Comparison of ENCODE assay signal across 28 cellular contexts in the genomic region with DNA sequence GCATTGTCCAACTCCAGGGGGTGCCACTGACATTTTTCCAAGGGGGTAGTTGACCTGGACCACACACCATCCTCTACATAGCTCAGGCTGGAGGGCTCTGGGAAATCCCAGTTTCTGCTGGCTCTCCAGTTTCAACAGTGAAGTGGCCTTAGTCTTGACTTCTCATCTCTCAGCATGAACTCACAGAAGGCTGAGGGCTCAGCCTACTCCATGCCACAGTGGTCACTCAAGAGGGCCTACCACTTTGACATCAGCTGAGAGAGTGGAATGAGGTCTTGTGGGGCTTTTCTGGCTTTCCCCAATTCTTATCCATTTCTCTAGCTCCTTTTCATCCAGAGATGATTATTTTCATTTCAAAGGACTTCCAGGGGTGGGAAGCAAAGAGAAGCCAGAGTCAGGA. TPM values are rescaled to one million over a fixed set of nuclear protein-coding genes. Genes with fewer than 3 reads are reported as not detected.
DNase-seq lines count a peak whose midpoint lies in the region; ATAC-seq and TF ChIP-seq lines count a peak whose summit lies in the region.
"Had no signal": no experiment of that assay in that cellular context is flagged by ENCODE, and none has a peak within 500 bp of the region (broad histone marks: within the 10 kb centered on the region; RNA-seq: fewer than 3 reads in every experiment).

No MANE protein-coding gene starts in this region.

- no peaks in the 10 kb centered on the region for H4K20me1 ChIP-seq in OCI-LY3 (ENCODE audit: insufficient read depth, low read length)
- H4K20me1 ChIP-seq: BLaER1 had no signal

- no peaks in the 10 kb centered on the region for H3K27me3 Mint-ChIP-seq in stimulated activated memory B cell treated with anti-CD40 and anti-IgM and Interleukin-4, amounts not matched to agents 10 μg/mL and 1 μg/mL and 100 μg/mL, for 72 hours
- no peaks in the 10 kb centered on the region for H3K27me3 Mint-ChIP-seq in stimulated activated naive CD8-positive, alpha-beta T cell treated with anti-CD3 and anti-CD28 coated beads, Interleukin-15, amount 100 ng/mL, for 72 hours

- DNase-seq in thyroid gland (peak; percentile 52 to 55), WERI-Rb-1 (no peak), NOMO-1 treated with DMSO at 0.1 percent for 48 hours (lab: John Stamatoyannopoulos, UW; ENCODE audit: unreplicated experiment) (no peak)
- DNase-seq in stimulated activated naive CD8-positive, alpha-beta T cell treated with anti-CD3 and anti-CD28 coated beads, Interleukin-15, amount 100 ng/mL, for 72 hours: no peak
- DNase-seq: 8988T; ACHN; AML-193; BE2C; C1 segment of cervical spinal cord; CD4-positive, alpha-beta memory T cell; CD4-positive, CD25-positive, alpha-beta regulatory T cell; CD8-positive, alpha-beta memory T cell; COR-L47; DMS 273 treated with DMSO at 0.1 percent for 48 hours; DMS153; DMS53; DMS79; DND-41; EL; GDM1 had no signal

- H3K9me3 ChIP-seq in OCI-LY3 (ENCODE audit: insufficient read depth, low read length) (no peaks in the 10 kb centered on the region), thyroid gland (no peaks in the 10 kb centered on the region), WERI-Rb-1 (ENCODE audit: severe bottlenecking) (no peaks in the 10 kb centered on the region)
- H3K9me3 ChIP-seq: BE2C, BLaER1 had no signal

- H3K27ac Mint-ChIP-seq in stimulated activated memory B cell treated with anti-CD40 and anti-IgM and Interleukin-4, amounts not matched to agents 10 μg/mL and 1 μg/mL and 100 μg/mL, for 72 hours: no peak overlapping the region
- no peak overlapping the region for H3K27ac Mint-ChIP-seq in stimulated activated naive CD8-positive, alpha-beta T cell treated with anti-CD3 and anti-CD28 coated beads, Interleukin-15, amount 100 ng/mL, for 72 hours
- H3K27ac Mint-ChIP-seq: CD14-positive monocyte; CD4-positive, alpha-beta memory T cell; CD4-positive, CD25-positive, alpha-beta regulatory T cell; CD8-positive, alpha-beta memory T cell had no signal

- H3K27me3 ChIP-seq in OCI-LY3 (ENCODE audit: low read depth, low read length) (no peaks in the 10 kb centered on the region), thyroid gland (no peaks in the 10 kb centered on the region), WERI-Rb-1 (ENCODE audit: insufficient read depth, low read depth, severe bottlenecking) (no peaks in the 10 kb centered on the region)
- H3K27me3 ChIP-seq: BE2C, BLaER1 had no signal

- no peaks in the 10 kb centered on the region for H3K9me3 Mint-ChIP-seq in stimulated activated memory B cell treated with anti-CD40 and anti-IgM and Interleukin-4, amounts not matched to agents 10 μg/mL and 1 μg/mL and 100 μg/mL, for 72 hours
- H3K9me3 Mint-ChIP-seq in stimulated activated naive CD8-positive, alpha-beta T cell treated with anti-CD3 and anti-CD28 coated beads, Interleukin-15, amount 100 ng/mL, for 72 hours: no peaks in the 10 kb centered on the region
- H3K9me3 Mint-ChIP-seq: CD14-positive monocyte; CD4-positive, alpha-beta memory T cell; CD8-positive, alpha-beta memory T cell had no signal

- peak overlapping the region; percentile 27 for H3K4me3 ChIP-seq in OCI-LY3 (ENCODE audit: low read length)
- no peak overlapping the region for H3K4me3 ChIP-seq in thyroid gland (replicated peaks in 1 of 3)
- no peak overlapping the region for H3K4me3 ChIP-seq in WERI-Rb-1 (ENCODE audit: low read depth, low read length)
- H3K4me3 ChIP-seq: BLaER1, GM12878 had no signal

- H3K79me2 ChIP-seq in OCI-LY3 (ENCODE audit: low read length): peaks cover 30% of the 10 kb centered on the region

- peak overlapping the region; percentile 59 for H3K4me3 Mint-ChIP-seq in stimulated activated memory B cell treated with anti-CD40 and anti-IgM and Interleukin-4, amounts not matched to agents 10 μg/mL and 1 μg/mL and 100 μg/mL, for 72 hours
- no peak overlapping the region for H3K4me3 Mint-ChIP-seq in stimulated activated naive CD8-positive, alpha-beta T cell treated with anti-CD3 and anti-CD28 coated beads, Interleukin-15, amount 100 ng/mL, for 72 hours
- H3K4me3 Mint-ChIP-seq: CD14-positive monocyte; CD4-positive, alpha-beta memory T cell; CD4-positive, CD25-positive, alpha-beta regulatory T cell; CD8-positive, alpha-beta memory T cell had no signal

- TF ChIP-seq POLR2A in thyroid gland (IDR thresholded peaks at IDR 0.05): no peak

- no peak overlapping the region for H2AFZ ChIP-seq in OCI-LY3 (ENCODE audit: low read depth, low read length)

- no peak overlapping the region for H3K27ac ChIP-seq in OCI-LY3 (ENCODE audit: low read length)
- no peak overlapping the region for H3K27ac ChIP-seq in thyroid gland
- H3K27ac ChIP-seq in WERI-Rb-1: no peak overlapping the region
- H3K27ac ChIP-seq: BLaER1 had no signal

- TF ChIP-seq CTCF in OCI-LY3 (IDR thresholded peaks at IDR 0.05; ENCODE audit: low read depth, low read length) (no peak), thyroid gland (IDR thresholded peaks at IDR 0.05) (no peak), WERI-Rb-1 (IDR thresholded peaks at IDR 0.05; ENCODE audit: low read depth, low read length) (no peak)

- peak overlapping the region; percentile 45 for H3K4me2 ChIP-seq in OCI-LY3 (ENCODE audit: low read length)
- H3K4me2 ChIP-seq: BLaER1 had no signal

- peaks cover 35% of the 10 kb centered on the region for H3K36me3 Mint-ChIP-seq in stimulated activated memory B cell treated with anti-CD40 and anti-IgM and Interleukin-4, amounts not matched to agents 10 μg/mL and 1 μg/mL and 100 μg/mL, for 72 hours
- H3K36me3 Mint-ChIP-seq: CD14-positive monocyte; CD4-positive, alpha-beta memory T cell; CD4-positive, CD25-positive, alpha-beta regulatory T cell; CD8-positive, alpha-beta memory T cell had no signal

- H3K36me3 ChIP-seq in OCI-LY3 (replicated peaks; ENCODE audit: low read depth, low read length) (peaks cover 67% of the 10 kb centered on the region), thyroid gland (no peaks in the 10 kb centered on the region), WERI-Rb-1 (no peaks in the 10 kb centered on the region)
- H3K36me3 ChIP-seq: BE2C, BLaER1 had no signal

- H3K4me1 ChIP-seq in OCI-LY3 (ENCODE audit: low read length) (peaks cover 80% of the 10 kb centered on the region), thyroid gland (no peaks in the 10 kb centered on the region)
- H3K4me1 ChIP-seq: BE2C had no signal

- peaks cover 70% of the 10 kb centered on the region for H3K4me1 Mint-ChIP-seq in stimulated activated memory B cell treated with anti-CD40 and anti-IgM and Interleukin-4, amounts not matched to agents 10 μg/mL and 1 μg/mL and 100 μg/mL, for 72 hours
- H3K4me1 Mint-ChIP-seq in stimulated activated naive CD8-positive, alpha-beta T cell treated with anti-CD3 and anti-CD28 coated beads, Interleukin-15, amount 100 ng/mL, for 72 hours: no peaks in the 10 kb centered on the region
- H3K4me1 Mint-ChIP-seq: CD4-positive, CD25-positive, alpha-beta regulatory T cell; CD8-positive, alpha-beta memory T cell had no signal

- no peak overlapping the region for H3K9ac ChIP-seq in OCI-LY3 (ENCODE audit: low read length)
- H3K9ac ChIP-seq: BLaER1 had no signal

- ATAC-seq in stimulated activated memory B cell treated with anti-CD40 and anti-IgM and Interleukin-4, amounts not matched to agents 10 μg/mL and 1 μg/mL and 100 μg/mL, for 72 hours: no peak
- ATAC-seq in stimulated activated naive CD8-positive, alpha-beta T cell treated with anti-CD3 and anti-CD28 coated beads, Interleukin-15, amount 100 ng/mL, for 72 hours: no peak
- ATAC-seq: GM12878 had no signal

- intact Hi-C loops in thyroid gland (cut with DNase I): no loop called here

RNA-seq across cellular contexts. Expression of a gene that starts 7.4 kb away (rescaled TPM):
- total RNA-seq in thyroid gland: not detected
- total RNA-seq: A673; CD4-positive, alpha-beta memory T cell; CD4-positive, CD25-positive, alpha-beta regulatory T cell; CD8-positive, alpha-beta memory T cell; Daoy; G401; GM12878 had no signal

Comparison
In these comparisons a context has a peak if more than half of its experiments do, and no peak if none do; other contexts are left out.
1. DNase-seq: peak in thyroid gland (2 of 2); none in WERI-Rb-1 (single experiment), NOMO-1 treated with DMSO at 0.1 percent for 48 hours (single experiment) and stimulated activated naive CD8-positive, alpha-beta T cell treated with anti-CD3 and anti-CD28 coated beads, Interleukin-15, amount 100 ng/mL, for 72 hours (0 of 2).